Comparison of ENCODE assay signal across 1 cellular context in genomic region chr12:56159482-56160105, GRCh38.
TF ChIP-seq lines count a peak whose summit lies in the region.

No MANE protein-coding gene starts in this region.

TF ChIP-seq in liver, 16 proteins besides CTCF, POLR2A, EP300 and RAD21 (continued from another document):
- TF ChIP-seq REST (IDR thresholded peaks at IDR 0.05): no peak
- no peak for TF ChIP-seq NR2F2 (IDR thresholded peaks at IDR 0.05)
- TF ChIP-seq MAX (IDR thresholded peaks at IDR 0.05): no peak
- TF ChIP-seq EGR1 (IDR thresholded peaks at IDR 0.05; ENCODE audit: low read depth in 2 of 2): no peak
- no peak for TF ChIP-seq TAF1 (conservative IDR thresholded peaks at IDR 0.05)
- no peak for TF ChIP-seq YY1 (IDR thresholded peaks at IDR 0.05)
- no peak for TF ChIP-seq HNF4G (IDR thresholded peaks at IDR 0.05)
- no peak for TF ChIP-seq JUND (IDR thresholded peaks at IDR 0.05)
- no peak for TF ChIP-seq GABPA (IDR thresholded peaks at IDR 0.05 in 1 of 2, conservative IDR thresholded peaks at IDR 0.05 in 1 of 2)
- TF ChIP-seq FOXA1 (IDR thresholded peaks at IDR 0.05): no peak
